In the genomic region with DNA sequence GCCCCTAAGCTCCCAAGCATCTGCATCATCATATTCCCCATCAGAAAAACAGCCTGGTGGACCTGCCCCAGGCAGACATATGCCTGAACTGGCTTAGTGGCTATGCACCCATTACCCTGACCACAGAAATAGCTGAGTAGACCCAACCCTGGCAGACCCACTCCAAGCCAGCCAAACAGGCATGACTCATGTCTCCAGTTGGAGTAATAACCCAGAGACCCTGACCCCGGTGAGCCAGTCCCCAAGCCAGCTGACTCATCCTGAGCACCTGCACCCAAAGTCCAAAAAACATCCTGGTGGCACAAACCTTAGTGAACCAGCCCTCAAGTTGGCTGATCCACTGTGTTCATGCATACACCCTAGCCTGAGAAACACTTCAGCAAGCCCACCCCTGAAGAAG, we compare ENCODE assay signal across 3 cellular contexts.
"Had no signal": no experiment of that assay in that cellular context is flagged by ENCODE, and none has a peak within 500 bp of the region (broad histone marks: within the 10 kb centered on the region; RNA-seq: fewer than 3 reads in every experiment).

No MANE protein-coding gene starts in this region.

- DNase-seq: GDM1, GF-D8 had no signal

- ATAC-seq: GM12878 had no signal
